In genomic region chrX:75156537-75156945, GRCh38 we compare ENCODE assay signal across 8 cellular contexts. TPM values are rescaled to one million over a fixed set of nuclear protein-coding genes. Genes with fewer than 3 reads are reported as not detected.
A peak's percentile ranks its signal among the peaks of the same experiment; 100 is the strongest.
DNase-seq lines count a peak whose midpoint lies in the region; ATAC-seq and TF ChIP-seq lines count a peak whose summit lies in the region.

No MANE protein-coding gene starts in this region.

- H3K9me3 Mint-ChIP-seq in Calu3 (ENCODE audit: low read depth, unreplicated experiment): no peaks in the 10 kb centered on the region

- no peak for ATAC-seq in HG03097 (IDR thresholded peaks at IDR 0.05; ENCODE audit: low FRiP score, unreplicated experiment)

- H3K27me3 Mint-ChIP-seq in Calu3 (ENCODE audit: unreplicated experiment): no peaks in the 10 kb centered on the region

- 24 to 33% (median 32%) methylated on average over 7 of the region's 7 CpGs for WGBS in ovary, 3 donors

- DNase-seq in Calu3 (no peak), HFF-Myc (ENCODE audit: extremely low read depth, low read depth) (no peak), WERI-Rb-1 (no peak), fibroblast of villous mesenchyme (ENCODE audit: low read depth) (peak; percentile 49), ovary (peak in 2 of 5 donors; percentile 13 to 35), ureter (ENCODE audit: low spot score) (no peak), GDM1 (lab: John Stamatoyannopoulos, UW) (no peak)

- peaks cover 19% of the 10 kb centered on the region for H3K4me1 Mint-ChIP-seq in Calu3 (ENCODE audit: low read depth, unreplicated experiment)

- no peak for TF ChIP-seq POLR2A in ovary (IDR thresholded peaks at IDR 0.05)

- TF ChIP-seq EP300 in ovary (IDR thresholded peaks at IDR 0.05): no peak

- BruUV-seq in Calu3 (replicated peaks; lab: Mats Ljungman, UMichigan): no TSS peak

- H3K36me3 Mint-ChIP-seq in Calu3 (ENCODE audit: insufficient read depth, unreplicated experiment): peaks cover 15% of the 10 kb centered on the region

- intact Hi-C loops in Calu3 (cut with micrococcal nuclease; ENCODE audit: unreplicated experiment): loop anchor here (5.0 to 10.0 kb wide), 2 partner anchors 118 to 1016 kb away; partner anchors contain the start of genes PBDC1 and UPRT
- intact Hi-C loops in ovary (cut with DNase I): no loop called here

- no peaks in the 10 kb centered on the region for H3K36me3 ChIP-seq in WERI-Rb-1
- H3K36me3 ChIP-seq in ovary: no peaks in the 10 kb centered on the region

- H3K4me1 ChIP-seq in ovary (ENCODE audit: insufficient read depth): no peaks in the 10 kb centered on the region

- peak overlapping the region; percentile 74 for H3K27ac ChIP-seq in WERI-Rb-1
- peak overlapping the region in 1 of 2 donors; percentile 51 for H3K27ac ChIP-seq in ovary

- peak overlapping the region; percentile 69 for H3K4me3 ChIP-seq in HFF-Myc (replicated peaks; ENCODE audit: low read depth, low read length)
- H3K4me3 ChIP-seq in WERI-Rb-1 (ENCODE audit: low read depth, low read length): peak overlapping the region; percentile 64
- H3K4me3 ChIP-seq in fibroblast of villous mesenchyme (ENCODE audit: low read depth, low read length): peak overlapping the region; percentile 73
- H3K4me3 ChIP-seq in ovary: peak overlapping the region; percentile 55

- H3K27me3 ChIP-seq in WERI-Rb-1 (ENCODE audit: insufficient read depth, low read depth, severe bottlenecking) (peaks cover 14% of the 10 kb centered on the region), ovary (no peaks in the 10 kb centered on the region)

- CTCF ChIA-PET in Calu3 (lab: Charles Lee): no interaction called here

- H3K27ac Mint-ChIP-seq in Calu3 (ENCODE audit: unreplicated experiment): peak overlapping the region; percentile 97

- TF ChIP-seq CTCF in Calu3 (IDR thresholded peaks at IDR 0.05; ENCODE audit: unreplicated experiment) (no peak), HFF-Myc (IDR thresholded peaks at IDR 0.05; ENCODE audit: low read depth, low read length, missing control alignments) (no peak), WERI-Rb-1 (IDR thresholded peaks at IDR 0.05; ENCODE audit: low read depth, low read length) (no peak), fibroblast of villous mesenchyme (IDR thresholded peaks at IDR 0.05; ENCODE audit: insufficient read depth, low read depth, low read length) (no peak), ovary (IDR thresholded peaks at IDR 0.05) (no peak)

- peak overlapping the region; percentile 95 for H3K4me3 Mint-ChIP-seq in Calu3 (ENCODE audit: low read depth, unreplicated experiment)

- peaks cover 3% of the 10 kb centered on the region for H3K9me3 ChIP-seq in WERI-Rb-1 (ENCODE audit: severe bottlenecking)
- no peaks in the 10 kb centered on the region for H3K9me3 ChIP-seq in ovary

RNA-seq across cellular contexts. Expression of gene ABCB7, which starts 0.5 kb away (rescaled TPM):
- total RNA-seq in Calu3 (2022): 16.8 and 19.1 TPM in 2 replicates
- 15.1 and 18.6 TPM in 2 replicates for total RNA-seq in fibroblast of villous mesenchyme
- total RNA-seq in ovary: 10 to 100 TPM; 21.2 to 53.7 (median 23.6) TPM
- polyA plus RNA-seq in ovary: 10 to 100 TPM; 14.0 to 16.4 TPM
- total RNA-seq in ureter: 20.7 TPM
